ENCODE assay signal across 13 cellular contexts in genomic region chr12:117360551-117361311, GRCh38. TPM values are rescaled to one million over a fixed set of nuclear protein-coding genes. Genes with fewer than 3 reads are reported as not detected.
DNase-seq lines count a peak whose midpoint lies in the region; ATAC-seq, FAIRE-seq and TF ChIP-seq lines count a peak whose summit lies in the region.
"Had no signal": no experiment of that assay in that cellular context is flagged by ENCODE, and none has a peak within 500 bp of the region (broad histone marks: within the 10 kb centered on the region; RNA-seq: fewer than 3 reads in every experiment).

No MANE protein-coding gene starts in this region.

- no peak overlapping the region for H3K27ac Mint-ChIP-seq in endothelial cell (ENCODE audit: unreplicated experiment)
- no peak overlapping the region for H3K27ac Mint-ChIP-seq in naive thymus-derived CD8-positive, alpha-beta T cell
- H3K27ac Mint-ChIP-seq: activated CD4-positive, alpha-beta T cell treated with anti-CD3 and anti-CD28 coated beads, Interleukin-2, amount 10 ng/mL, durations not matched to agents 7 days and 5 days; memory B cell had no signal

- H3K9me3 Mint-ChIP-seq in endothelial cell (ENCODE audit: unreplicated experiment): no peaks in the 10 kb centered on the region
- no peaks in the 10 kb centered on the region for H3K9me3 Mint-ChIP-seq in naive thymus-derived CD8-positive, alpha-beta T cell
- H3K9me3 Mint-ChIP-seq: activated CD4-positive, alpha-beta T cell treated with anti-CD3 and anti-CD28 coated beads, Interleukin-2, amount 10 ng/mL, durations not matched to agents 7 days and 5 days; memory B cell had no signal

- H3K27me3 Mint-ChIP-seq in endothelial cell (ENCODE audit: unreplicated experiment): peaks cover 30% of the 10 kb centered on the region
- H3K27me3 Mint-ChIP-seq in naive thymus-derived CD8-positive, alpha-beta T cell: peaks cover 20 to 66% (median 46%) of the 10 kb centered on the region in 5 donors

- H3K4me3 ChIP-seq in heart right ventricle (peak overlapping the region in 8 of 10 donors; percentile 6 to 43 (median 36)), aorta (ENCODE audit: low read length in 2 of 2) (no peak overlapping the region)

- H3K36me3 Mint-ChIP-seq in endothelial cell (ENCODE audit: low read depth, unreplicated experiment): no peaks in the 10 kb centered on the region
- H3K36me3 Mint-ChIP-seq in naive thymus-derived CD8-positive, alpha-beta T cell: no peaks in the 10 kb centered on the region
- H3K36me3 Mint-ChIP-seq: memory B cell had no signal

- no peak overlapping the region for H3K27ac ChIP-seq in heart right ventricle
- H3K27ac ChIP-seq in aorta (ENCODE audit: low read depth in 1 of 2, low read length in 2 of 2): no peak overlapping the region

- ATAC-seq in heart right ventricle: peak in 1 of 8 donors; percentile 13
- ATAC-seq in left cardiac atrium: no peak
- no peak for ATAC-seq in aorta (ENCODE audit: low FRiP score)
- no peak for ATAC-seq in naive thymus-derived CD8-positive, alpha-beta T cell

- H3K36me3 ChIP-seq in heart right ventricle (no peaks in the 10 kb centered on the region), aorta (ENCODE audit: control insufficient read depth in 1 of 2, insufficient read depth in 2 of 2, low read length in 1 of 2) (no peaks in the 10 kb centered on the region)

- intact Hi-C loops in heart right ventricle (cut with DNase I): loop anchor here in 2 of 10 donors (5.0 to 10.0 kb wide), 3 partner anchors 123 to 314 kb away; no protein-coding TSS in a partner anchor
- intact Hi-C loops in left cardiac atrium (cut with DNase I): loop anchor here in 1 of 2 donors (5.0 kb wide), 2 partner anchors 123 to 477 kb away; no protein-coding TSS in a partner anchor
- intact Hi-C loops in aorta (cut with DNase I): no loop called here

- H3K4me1 ChIP-seq in heart right ventricle: peaks cover 0 to 7% (median 0%) of the 10 kb centered on the region in 9 donors
- H3K4me1 ChIP-seq in aorta (ENCODE audit: control insufficient read depth in 1 of 2, insufficient read depth in 2 of 2, low read length in 2 of 2): no peaks in the 10 kb centered on the region

- H3K27me3 ChIP-seq in heart right ventricle: peaks cover 7 to 97% (median 84%) of the 10 kb centered on the region in 7 donors
- no peaks in the 10 kb centered on the region for H3K27me3 ChIP-seq in aorta (ENCODE audit: control insufficient read depth in 1 of 2, insufficient read depth in 2 of 2, low read length in 1 of 2)

- DNase-seq in heart right ventricle (no peak), left cardiac atrium (no peak), endothelial cell (ENCODE audit: low spot score) (peak; percentile 18), mesenteric fat pad (ENCODE audit: low spot score) (peak; percentile 82), urothelium cell line (ENCODE audit: low spot score) (peak; percentile 48), aorta (no peak), A172 (ENCODE audit: low spot score) (no peak)
- DNase-seq in naive thymus-derived CD8-positive, alpha-beta T cell: no peak
- DNase-seq: activated CD4-positive, alpha-beta T cell treated with anti-CD3 and anti-CD28 coated beads, Interleukin-2, amount 10 ng/mL, durations not matched to agents 7 days and 5 days; activated effector memory CD4-positive, alpha-beta T cell treated with Interleukin-2 at 50 U/mL for 16 hours; central memory CD4-positive, alpha-beta T cell; MV-4-11 had no signal

- TF ChIP-seq CTCF in heart right ventricle (IDR thresholded peaks at IDR 0.05) (no peak), endothelial cell (IDR thresholded peaks at IDR 0.05; ENCODE audit: unreplicated experiment) (no peak)

- POLR2A ChIA-PET in naive thymus-derived CD8-positive, alpha-beta T cell (lab: Charles Lee): no interaction called here

- H3K4me1 Mint-ChIP-seq in endothelial cell (ENCODE audit: unreplicated experiment): peaks cover 18% of the 10 kb centered on the region
- peaks cover 0 to 8% (median 0%) of the 10 kb centered on the region in 4 donors for H3K4me1 Mint-ChIP-seq in naive thymus-derived CD8-positive, alpha-beta T cell
- H3K4me1 Mint-ChIP-seq: activated CD4-positive, alpha-beta T cell treated with anti-CD3 and anti-CD28 coated beads, Interleukin-2, amount 10 ng/mL, durations not matched to agents 7 days and 5 days; memory B cell had no signal

- no peak for FAIRE-seq in urothelium cell line (lab: Jason Lieb, UNC)

- H3K9me3 ChIP-seq in heart right ventricle: no peaks in the 10 kb centered on the region
- H3K9me3 ChIP-seq in aorta (ENCODE audit: control insufficient read depth, low read length): no peaks in the 10 kb centered on the region

- WGBS in heart right ventricle, 2 donors: 1% methylated on average over 60 to 86 of the region's 86 CpGs
- WGBS in aorta, 2 donors: 1 to 2% methylated on average over 52 to 86 of the region's 86 CpGs

- H3K4me3 Mint-ChIP-seq in endothelial cell (ENCODE audit: unreplicated experiment): peak overlapping the region; percentile 62
- no peak overlapping the region for H3K4me3 Mint-ChIP-seq in naive thymus-derived CD8-positive, alpha-beta T cell
- H3K4me3 Mint-ChIP-seq: activated CD4-positive, alpha-beta T cell treated with anti-CD3 and anti-CD28 coated beads, Interleukin-2, amount 10 ng/mL, durations not matched to agents 7 days and 5 days; memory B cell had no signal

RNA-seq across cellular contexts. Expression of gene NOS1, which starts 0.7 kb away (rescaled TPM):
- 1 to 10 TPM in 1 of 10 donors, under 1 TPM in 9; 0.22 to 2.8 (median 0.50) TPM for total RNA-seq in heart right ventricle
- polyA plus RNA-seq in heart right ventricle: under 1 TPM in 1 of 2 donors, not detected in 1; 0.01 TPM
- under 1 TPM; 0.06 to 0.89 TPM for total RNA-seq in left cardiac atrium
- total RNA-seq in endothelial cell (ENCODE audit: unreplicated experiment): 0.05 TPM
- 0.10 TPM for total RNA-seq in mesenteric fat pad
- total RNA-seq in aorta: under 1 TPM; 0.19 to 0.66 TPM
- polyA plus RNA-seq in aorta: under 1 TPM; 0.05 to 0.25 TPM
- not detected in 2 replicates for total RNA-seq in A172 (2014; rRNA removed; shearing (Covaris generic))
- not detected for total RNA-seq in naive thymus-derived CD8-positive, alpha-beta T cell
- polyA plus RNA-seq in naive thymus-derived CD8-positive, alpha-beta T cell: not detected
- total RNA-seq: activated CD4-positive, alpha-beta T cell treated with anti-CD3 and anti-CD28 coated beads, Interleukin-2, amount 10 ng/mL, durations not matched to agents 7 days and 5 days had no signal

Comparison
In these comparisons a context has a peak if more than half of its experiments do, and no peak if none do; other contexts are left out.
1. DNase-seq: peak in endothelial cell (single experiment), mesenteric fat pad (single experiment) and urothelium cell line (single experiment); none in heart right ventricle (0 of 2), left cardiac atrium (single experiment), aorta (0 of 2), A172 (single experiment) and naive thymus-derived CD8-positive, alpha-beta T cell (0 of 10).
2. H3K4me3 ChIP-seq: peak in heart right ventricle (8 of 10); none in aorta (0 of 2).